Comparison of ENCODE assay signal across 8 cellular contexts in the genomic region with DNA sequence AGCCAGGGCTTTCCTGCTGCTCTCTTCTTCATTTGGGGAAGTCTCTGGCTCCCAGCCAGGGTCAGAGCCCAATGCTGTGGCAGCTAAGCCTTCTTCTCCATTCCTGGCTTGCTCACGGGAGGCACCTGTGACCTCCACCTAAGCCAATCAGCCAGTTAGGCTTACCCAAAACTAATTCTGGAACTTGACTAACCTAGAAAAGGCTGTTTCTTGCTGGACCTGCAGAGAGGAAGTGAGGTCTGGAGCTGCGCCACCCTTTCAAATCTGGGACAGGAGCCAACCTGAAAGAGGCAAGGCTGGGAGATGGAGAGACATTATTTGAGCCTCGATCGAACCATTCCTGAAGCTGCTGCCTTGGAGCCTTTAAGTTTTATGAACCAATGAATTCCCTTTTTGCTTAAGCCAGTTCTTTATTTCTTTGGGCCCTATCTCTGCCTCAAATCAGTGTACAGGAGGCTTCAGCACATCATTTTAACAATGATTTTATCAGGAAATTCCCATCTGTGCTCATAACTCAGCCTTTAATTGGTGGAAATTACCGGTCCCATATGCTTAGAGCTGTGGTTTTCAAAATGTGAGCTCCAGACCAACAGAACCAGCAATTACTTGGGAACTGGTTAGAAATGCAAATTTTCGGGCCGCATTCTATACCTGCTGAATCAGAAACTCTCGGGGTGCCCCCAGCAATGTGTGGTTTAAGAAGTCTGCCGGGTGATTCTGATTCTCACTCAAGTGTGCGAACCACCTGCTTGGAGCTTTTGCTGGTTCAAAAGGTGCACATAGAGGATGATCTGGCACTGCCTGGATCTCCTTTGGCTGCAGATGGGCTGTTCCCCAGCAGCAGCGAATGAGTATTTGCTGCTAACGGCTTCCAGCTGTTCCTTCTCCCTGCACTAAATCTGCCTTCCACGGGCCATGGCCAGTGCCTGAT. TPM values are rescaled to one million over a fixed set of nuclear protein-coding genes. Genes with fewer than 3 reads are reported as not detected.
A peak's percentile ranks its signal among the peaks of the same experiment; 100 is the strongest.
DNase-seq lines count a peak whose midpoint lies in the region; ATAC-seq, FAIRE-seq and TF ChIP-seq lines count a peak whose summit lies in the region.

No MANE protein-coding gene starts in this region.

- POLR2A ChIA-PET in endothelial cell of umbilical vein (lab: Charles Lee), result no interaction called here

- no peaks in the 10 kb centered on the region for H3K9me2 ChIP-seq in GM23248 (ENCODE audit: insufficient read depth)

- intact Hi-C loops in endothelial cell of umbilical vein (cut with micrococcal nuclease), result no loop called here

- 56 to 63% methylated on average over 13 of the region's 13 CpGs for WGBS in GM23248 (ENCODE audit: low coverage in 1 of 2, low lambda C conversion rate in 2 of 2, missing lambda C conversion rate in 2 of 2), 2 experiments

- H3F3A ChIP-seq in GM23248 (ENCODE audit: insufficient read depth), result peaks cover 13% of the 10 kb centered on the region; the same call in 1 of the 2 replicates

- H3K9ac ChIP-seq in GM23248, result no peak overlapping the region
- no peak overlapping the region for H3K9ac ChIP-seq in endothelial cell of umbilical vein (replicated peaks; ENCODE audit: extremely low read depth, insufficient read depth, low read length)

- H2AFZ ChIP-seq in GM23248 (no peak overlapping the region), endothelial cell of umbilical vein (ENCODE audit: low read depth, low read length) (no peak overlapping the region)

- H4K20me1 ChIP-seq in GM23248 (ENCODE audit: insufficient read depth) (no peaks in the 10 kb centered on the region), endothelial cell of umbilical vein (replicated peaks; ENCODE audit: control insufficient read depth, extremely low read depth, insufficient read depth, low read length) (no peaks in the 10 kb centered on the region)

- H3K9me3 ChIP-seq in GM23248 (ENCODE audit: low read depth) (no peaks in the 10 kb centered on the region), endothelial cell of umbilical vein (replicated peaks; ENCODE audit: control insufficient read depth, insufficient read depth, low read length) (no peaks in the 10 kb centered on the region)

- H3K4me1 ChIP-seq in GM23248 (ENCODE audit: insufficient read depth), result peaks cover 5% of the 10 kb centered on the region; the same call in 1 of the 2 replicates
- H3K4me1 ChIP-seq in endothelial cell of umbilical vein (ENCODE audit: control insufficient read depth, extremely low read depth, insufficient read depth, low read length), result peaks cover 6% of the 10 kb centered on the region

- TF ChIP-seq POLR2A in endothelial cell of umbilical vein (IDR thresholded peaks at IDR 0.05; ENCODE audit: low read depth, low read length), result no peak

- H3K4me3 ChIP-seq in GM23248 (no peak overlapping the region), endothelial cell of umbilical vein (replicated peaks in 1 of 3; ENCODE audit: insufficient read depth in 1 of 3, low read depth in 1 of 3, low read length in 3 of 3) (no peak overlapping the region)

- H3K27me3 ChIP-seq in GM23248 (replicated peaks; ENCODE audit: insufficient read depth), result no peaks in the 10 kb centered on the region
- no peaks in the 10 kb centered on the region for H3K27me3 ChIP-seq in endothelial cell of umbilical vein (ENCODE audit: control insufficient read depth in 2 of 2, insufficient read depth in 2 of 2, low read length in 2 of 2)

- TF ChIP-seq CTCF in endothelial cell of umbilical vein (IDR thresholded peaks at IDR 0.05; ENCODE audit: extremely low read depth in 1 of 2, insufficient read depth in 1 of 2, low read depth in 1 of 2, low read length in 2 of 2), result no peak

- dilution Hi-C loops in endothelial cell of umbilical vein (cut with MboI; ENCODE audit: extremely low pct_ligation_motif_present, low sequenced_read_pairs), result no loop called here

- no peak overlapping the region for H3K4me2 ChIP-seq in GM23248 (ENCODE audit: unreplicated experiment)
- H3K4me2 ChIP-seq in endothelial cell of umbilical vein (ENCODE audit: insufficient read depth, low read length), result no peak overlapping the region

- H3K9me1 ChIP-seq in endothelial cell of umbilical vein (replicated peaks; ENCODE audit: control insufficient read depth, extremely low read depth, insufficient read depth, low read length), result no peaks in the 10 kb centered on the region

- in situ Hi-C loops in GM23248 (cut with MboI), result no loop called here

- H3K36me3 ChIP-seq in GM23248 (ENCODE audit: low read depth) (no peaks in the 10 kb centered on the region), endothelial cell of umbilical vein (ENCODE audit: control insufficient read depth in 2 of 2, extremely low read depth in 1 of 2, insufficient read depth in 2 of 2, low read length in 2 of 2) (no peaks in the 10 kb centered on the region)

- BruUV-seq in endothelial cell of umbilical vein (replicated peaks; lab: Mats Ljungman, UMichigan), result no TSS peak

- peak; percentile 72 for ATAC-seq in GM18498 (IDR thresholded peaks at IDR 0.05; ENCODE audit: unreplicated experiment)

- H3K27ac ChIP-seq in GM23248 (no peak overlapping the region), endothelial cell of umbilical vein (ENCODE audit: insufficient read depth, low read depth, low read length) (no peak overlapping the region)

- FAIRE-seq in endothelial cell of umbilical vein (lab: Jason Lieb, UNC), result peak; percentile 77
- FAIRE-seq in urothelium cell line (lab: Jason Lieb, UNC), result no peak

- peak; percentile 58 for DNase-seq in GM23248
- DNase-seq in M059J (ENCODE audit: low read depth), result peak; percentile 90
- peak; percentile 60 for DNase-seq in endothelial cell of umbilical vein (ENCODE audit: low read depth, low spot score)
- no peak for DNase-seq in HuH-7.5 (ENCODE audit: low spot score)
- DNase-seq in SK-N-DZ (ENCODE audit: low spot score), result no peak
- DNase-seq in NCI-H2081 treated with DMSO at 0.1 percent for 48 hours (lab: John Stamatoyannopoulos, UW), result no peak
- no peak for DNase-seq in urothelium cell line (ENCODE audit: low spot score)

- H3K79me2 ChIP-seq in GM23248 (ENCODE audit: insufficient read depth), result no peaks in the 10 kb centered on the region
- no peaks in the 10 kb centered on the region for H3K79me2 ChIP-seq in endothelial cell of umbilical vein (ENCODE audit: control insufficient read depth, insufficient read depth, low read length)

- CTCF ChIA-PET in endothelial cell of umbilical vein (lab: Charles Lee), result interaction anchor here (1.0 to 1.7 kb wide), 5 partner anchors 9 to 83 kb away, joined by 3 to 4 read pairs (median 4); no protein-coding TSS in a partner anchor

TF ChIP-seq in endothelial cell of umbilical vein, 7 proteins besides CTCF, POLR2A, EP300 and RAD21:
- TF ChIP-seq GATA2 (IDR thresholded peaks at IDR 0.05; ENCODE audit: insufficient read depth, insufficient read length, low read depth, low read length), result no peak
- no peak for TF ChIP-seq MAX (IDR thresholded peaks at IDR 0.05; ENCODE audit: insufficient read depth, insufficient read length)
- TF ChIP-seq FOS (IDR thresholded peaks at IDR 0.05; ENCODE audit: borderline replicate concordance, insufficient read depth, low read length), result no peak
- no peak for TF ChIP-seq POLR2AphosphoS5 (IDR thresholded peaks at IDR 0.05; ENCODE audit: insufficient read depth, low read depth, low read length)
- TF ChIP-seq MYC (IDR thresholded peaks at IDR 0.05; ENCODE audit: low read depth, low read length), result no peak
- no peak for TF ChIP-seq JUN (IDR thresholded peaks at IDR 0.05; ENCODE audit: borderline replicate concordance, insufficient read depth, insufficient read length, low read depth)
- TF ChIP-seq EZH2 (IDR thresholded peaks at IDR 0.05; ENCODE audit: borderline replicate concordance, low read depth, low read length, severe bottlenecking), result no peak

RNA-seq across cellular contexts. Expression of gene SMOX, which starts 35.9 kb away (rescaled TPM):
- 16.8 and 18.5 TPM in 2 replicates for total RNA-seq in GM23248 (2014; rRNA removed; shearing (Covaris generic))
- polyA plus RNA-seq in GM23248 (2016; fragmentation: Nextera tagmentation; extraction: Ambion mirVana) (19.3 and 21.6 TPM in 2 replicates), endothelial cell of umbilical vein (14.1 and 15.3 TPM in 2 replicates)
- 56.5 and 67.0 TPM in 2 replicates for total RNA-seq in M059J (2014; rRNA removed; shearing (Covaris generic))
- 13.7 and 21.8 TPM in 2 replicates for total RNA-seq in endothelial cell of umbilical vein
- 9.7 and 10.5 TPM in 2 replicates for polyA plus RNA-seq in endothelial cell of umbilical vein (2011; cell fraction: cytosol; rRNA removed)
- 7.6 and 11.4 TPM in 2 replicates for polyA plus RNA-seq in endothelial cell of umbilical vein (2011; cell fraction: nucleus; rRNA removed)
- 25.1 and 26.9 TPM in 2 replicates for polyA plus RNA-seq in endothelial cell of umbilical vein (2012)
- polyA minus RNA-seq in endothelial cell of umbilical vein, result 3.0 and 3.2 TPM in 2 replicates
- 16.9 TPM for polyA minus RNA-seq in endothelial cell of umbilical vein (2011; cell fraction: cytosol; rRNA and poly(A)+ RNA removed)
- polyA minus RNA-seq in endothelial cell of umbilical vein (2011; cell fraction: nucleus; rRNA and poly(A)+ RNA removed), result 2.8 and 5.3 TPM in 2 replicates
- polyA plus RNA-seq in SK-N-DZ (2014; cell fraction: cytosol; rRNA removed), result 8.0 and 8.1 TPM in 2 replicates
- 4.4 and 4.6 TPM in 2 replicates for polyA plus RNA-seq in SK-N-DZ (2014; cell fraction: nucleus; rRNA removed)

Comparison
In these comparisons a context has a peak if more than half of its experiments do, and no peak if none do; other contexts are left out.
1. DNase-seq: peak in GM23248 (single experiment), M059J (single experiment) and endothelial cell of umbilical vein (single experiment); none in HuH-7.5 (single experiment), SK-N-DZ (single experiment), NCI-H2081 treated with DMSO at 0.1 percent for 48 hours (single experiment) and urothelium cell line (single experiment).